ENCODE assay signal across 1 cellular context in genomic region chr4:152536545-152537182, GRCh38.
TF ChIP-seq lines count a peak whose summit lies in the region.

No MANE protein-coding gene starts in this region.

TF ChIP-seq in HepG2, 621 proteins besides CTCF, POLR2A, EP300 and RAD21 (continued from another document and continues in another):
- TF ChIP-seq, protein P1, sequence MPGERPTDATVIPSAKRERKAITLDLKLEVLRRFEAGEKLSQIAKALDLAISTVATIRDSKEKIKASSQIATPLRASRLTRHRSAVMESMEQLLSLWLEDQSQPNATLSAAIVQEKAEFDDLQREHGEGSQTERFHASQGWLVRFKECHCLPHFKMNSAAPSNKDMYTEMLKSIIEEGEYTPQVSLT (CRISPR knock-in tag; IDR thresholded peaks at IDR 0.05; ENCODE audit: borderline replicate concordance, low read depth): no peak
- TF ChIP-seq GATAD2A (CRISPR knock-in tag; IDR thresholded peaks at IDR 0.05) (no peak; the same call in 1 of the 2 replicates), ZFP36L1 (CRISPR knock-in tag; IDR thresholded peaks at IDR 0.05) (no peak), ZFY (CRISPR knock-in tag; IDR thresholded peaks at IDR 0.05) (no peak), ATF4 (CRISPR knock-in tag; IDR thresholded peaks at IDR 0.05) (peak in 1 of 2 experiments; percentile 41; a peak in 2 of 4 replicates), NFE2 (CRISPR knock-in tag; IDR thresholded peaks at IDR 0.05) (no peak), ZBTB1 (CRISPR knock-in tag; IDR thresholded peaks at IDR 0.05; ENCODE audit: borderline replicate concordance) (no peak), ZNF629 (CRISPR knock-in tag; conservative IDR thresholded peaks at IDR 0.05) (no peak), ZNF282 (IDR thresholded peaks at IDR 0.05; ENCODE audit: partially characterized antibody) (no peak), GTF3A (CRISPR knock-in tag; conservative IDR thresholded peaks at IDR 0.05) (no peak), ZBTB7A (CRISPR knock-in tag; IDR thresholded peaks at IDR 0.05) (no peak), ZNF781 (CRISPR knock-in tag; IDR thresholded peaks at IDR 0.05; ENCODE audit: borderline replicate concordance, not compliant biosample characterization) (no peak), TEAD2 (CRISPR knock-in tag; IDR thresholded peaks at IDR 0.05) (no peak), ZNF335 (CRISPR knock-in tag; IDR thresholded peaks at IDR 0.05) (no peak), TMF1 (CRISPR knock-in tag; IDR thresholded peaks at IDR 0.05; ENCODE audit: low read depth) (no peak), REL (CRISPR knock-in tag; conservative IDR thresholded peaks at IDR 0.05) (0 out of 2 replicates have a peak, but pooled peaks have one; percentile 20), ZFP36 (IDR thresholded peaks at IDR 0.05; ENCODE audit: borderline replicate concordance, low read depth, low read length, partially characterized antibody) (no peak), ZNF740 (CRISPR knock-in tag; IDR thresholded peaks at IDR 0.05) (no peak), ZNF232 (CRISPR knock-in tag; IDR thresholded peaks at IDR 0.05; ENCODE audit: borderline replicate concordance) (no peak), ZNF883 (CRISPR knock-in tag; IDR thresholded peaks at IDR 0.05; ENCODE audit: not compliant biosample characterization) (no peak), ZNF230 (CRISPR knock-in tag; IDR thresholded peaks at IDR 0.05) (no peak), ZNF333 (CRISPR knock-in tag; IDR thresholded peaks at IDR 0.05; ENCODE audit: borderline replicate concordance) (no peak), KAT8 (CRISPR knock-in tag; IDR thresholded peaks at IDR 0.05) (no peak), KDM5B (CRISPR knock-in tag; IDR thresholded peaks at IDR 0.05; ENCODE audit: borderline replicate concordance) (no peak), CHD2 (IDR thresholded peaks at IDR 0.05; ENCODE audit: low read depth, low read length) (no peak), CBX2 (IDR thresholded peaks at IDR 0.05; ENCODE audit: low read depth, low read length) (no peak), CBX2 (CRISPR knock-in tag; IDR thresholded peaks at IDR 0.05; ENCODE audit: low read depth) (no peak), KIAA2018 (CRISPR knock-in tag; IDR thresholded peaks at IDR 0.05; ENCODE audit: borderline replicate concordance) (no peak), ATAD3A (CRISPR knock-in tag; IDR thresholded peaks at IDR 0.05) (no peak), SSRP1 (CRISPR knock-in tag; IDR thresholded peaks at IDR 0.05) (no peak), PTBP1 (IDR thresholded peaks at IDR 0.05; ENCODE audit: low read depth, low read length, poor library complexity, severe bottlenecking) (no peak), FOXA3 (CRISPR knock-in tag; IDR thresholded peaks at IDR 0.05) (no peak), BHLHE40 (IDR thresholded peaks at IDR 0.05; ENCODE audit: low read length) (no peak; the same call in 1 of the 2 replicates), KLF11 (CRISPR knock-in tag; IDR thresholded peaks at IDR 0.05) (no peak), ZNF75D (CRISPR knock-in tag; IDR thresholded peaks at IDR 0.05; ENCODE audit: borderline replicate concordance) (no peak), ZFP90 (CRISPR knock-in tag; IDR thresholded peaks at IDR 0.05; ENCODE audit: borderline replicate concordance) (no peak), ZNF552 (CRISPR knock-in tag; IDR thresholded peaks at IDR 0.05; ENCODE audit: borderline replicate concordance) (no peak), ZFP91 (CRISPR knock-in tag; IDR thresholded peaks at IDR 0.05; ENCODE audit: borderline replicate concordance) (peak; percentile 1; the same call in 1 of the 2 replicates), ZNF274 (CRISPR knock-in tag; IDR thresholded peaks at IDR 0.05) (no peak; the same call in 1 of the 2 replicates)
- TF ChIP-seq, protein P2, sequence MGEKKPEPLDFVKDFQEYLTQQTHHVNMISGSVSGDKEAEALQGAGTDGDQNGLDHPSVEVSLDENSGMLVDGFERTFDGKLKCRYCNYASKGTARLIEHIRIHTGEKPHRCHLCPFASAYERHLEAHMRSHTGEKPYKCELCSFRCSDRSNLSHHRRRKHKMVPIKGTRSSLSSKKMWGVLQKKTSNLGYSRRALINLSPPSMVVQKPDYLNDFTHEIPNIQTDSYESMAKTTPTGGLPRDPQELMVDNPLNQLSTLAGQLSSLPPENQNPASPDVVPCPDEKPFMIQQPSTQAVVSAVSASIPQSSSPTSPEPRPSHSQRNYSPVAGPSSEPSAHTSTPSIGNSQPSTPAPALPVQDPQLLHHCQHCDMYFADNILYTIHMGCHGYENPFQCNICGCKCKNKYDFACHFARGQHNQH (CRISPR knock-in tag; IDR thresholded peaks at IDR 0.05): no peak
- TF ChIP-seq, protein P3, sequence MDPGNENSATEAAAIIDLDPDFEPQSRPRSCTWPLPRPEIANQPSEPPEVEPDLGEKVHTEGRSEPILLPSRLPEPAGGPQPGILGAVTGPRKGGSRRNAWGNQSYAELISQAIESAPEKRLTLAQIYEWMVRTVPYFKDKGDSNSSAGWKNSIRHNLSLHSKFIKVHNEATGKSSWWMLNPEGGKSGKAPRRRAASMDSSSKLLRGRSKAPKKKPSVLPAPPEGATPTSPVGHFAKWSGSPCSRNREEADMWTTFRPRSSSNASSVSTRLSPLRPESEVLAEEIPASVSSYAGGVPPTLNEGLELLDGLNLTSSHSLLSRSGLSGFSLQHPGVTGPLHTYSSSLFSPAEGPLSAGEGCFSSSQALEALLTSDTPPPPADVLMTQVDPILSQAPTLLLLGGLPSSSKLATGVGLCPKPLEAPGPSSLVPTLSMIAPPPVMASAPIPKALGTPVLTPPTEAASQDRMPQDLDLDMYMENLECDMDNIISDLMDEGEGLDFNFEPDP (CRISPR knock-in tag; conservative IDR thresholded peaks at IDR 0.05): no peak
- TF ChIP-seq, protein P4, sequence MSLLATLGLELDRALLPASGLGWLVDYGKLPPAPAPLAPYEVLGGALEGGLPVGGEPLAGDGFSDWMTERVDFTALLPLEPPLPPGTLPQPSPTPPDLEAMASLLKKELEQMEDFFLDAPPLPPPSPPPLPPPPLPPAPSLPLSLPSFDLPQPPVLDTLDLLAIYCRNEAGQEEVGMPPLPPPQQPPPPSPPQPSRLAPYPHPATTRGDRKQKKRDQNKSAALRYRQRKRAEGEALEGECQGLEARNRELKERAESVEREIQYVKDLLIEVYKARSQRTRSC (CRISPR knock-in tag; IDR thresholded peaks at IDR 0.05; ENCODE audit: low read depth): no peak
- TF ChIP-seq, protein P5, sequence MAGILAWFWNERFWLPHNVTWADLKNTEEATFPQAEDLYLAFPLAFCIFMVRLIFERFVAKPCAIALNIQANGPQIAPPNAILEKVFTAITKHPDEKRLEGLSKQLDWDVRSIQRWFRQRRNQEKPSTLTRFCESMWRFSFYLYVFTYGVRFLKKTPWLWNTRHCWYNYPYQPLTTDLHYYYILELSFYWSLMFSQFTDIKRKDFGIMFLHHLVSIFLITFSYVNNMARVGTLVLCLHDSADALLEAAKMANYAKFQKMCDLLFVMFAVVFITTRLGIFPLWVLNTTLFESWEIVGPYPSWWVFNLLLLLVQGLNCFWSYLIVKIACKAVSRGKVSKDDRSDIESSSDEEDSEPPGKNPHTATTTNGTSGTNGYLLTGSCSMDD (CRISPR knock-in tag; IDR thresholded peaks at IDR 0.05): no peak
- TF ChIP-seq, protein P6, sequence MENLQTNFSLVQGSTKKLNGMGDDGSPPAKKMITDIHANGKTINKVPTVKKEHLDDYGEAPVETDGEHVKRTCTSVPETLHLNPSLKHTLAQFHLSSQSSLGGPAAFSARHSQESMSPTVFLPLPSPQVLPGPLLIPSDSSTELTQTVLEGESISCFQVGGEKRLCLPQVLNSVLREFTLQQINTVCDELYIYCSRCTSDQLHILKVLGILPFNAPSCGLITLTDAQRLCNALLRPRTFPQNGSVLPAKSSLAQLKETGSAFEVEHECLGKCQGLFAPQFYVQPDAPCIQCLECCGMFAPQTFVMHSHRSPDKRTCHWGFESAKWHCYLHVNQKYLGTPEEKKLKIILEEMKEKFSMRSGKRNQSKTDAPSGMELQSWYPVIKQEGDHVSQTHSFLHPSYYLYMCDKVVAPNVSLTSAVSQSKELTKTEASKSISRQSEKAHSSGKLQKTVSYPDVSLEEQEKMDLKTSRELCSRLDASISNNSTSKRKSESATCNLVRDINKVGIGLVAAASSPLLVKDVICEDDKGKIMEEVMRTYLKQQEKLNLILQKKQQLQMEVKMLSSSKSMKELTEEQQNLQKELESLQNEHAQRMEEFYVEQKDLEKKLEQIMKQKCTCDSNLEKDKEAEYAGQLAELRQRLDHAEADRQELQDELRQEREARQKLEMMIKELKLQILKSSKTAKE (CRISPR knock-in tag; IDR thresholded peaks at IDR 0.05; ENCODE audit: borderline replicate concordance): no peak
- TF ChIP-seq, protein P7, sequence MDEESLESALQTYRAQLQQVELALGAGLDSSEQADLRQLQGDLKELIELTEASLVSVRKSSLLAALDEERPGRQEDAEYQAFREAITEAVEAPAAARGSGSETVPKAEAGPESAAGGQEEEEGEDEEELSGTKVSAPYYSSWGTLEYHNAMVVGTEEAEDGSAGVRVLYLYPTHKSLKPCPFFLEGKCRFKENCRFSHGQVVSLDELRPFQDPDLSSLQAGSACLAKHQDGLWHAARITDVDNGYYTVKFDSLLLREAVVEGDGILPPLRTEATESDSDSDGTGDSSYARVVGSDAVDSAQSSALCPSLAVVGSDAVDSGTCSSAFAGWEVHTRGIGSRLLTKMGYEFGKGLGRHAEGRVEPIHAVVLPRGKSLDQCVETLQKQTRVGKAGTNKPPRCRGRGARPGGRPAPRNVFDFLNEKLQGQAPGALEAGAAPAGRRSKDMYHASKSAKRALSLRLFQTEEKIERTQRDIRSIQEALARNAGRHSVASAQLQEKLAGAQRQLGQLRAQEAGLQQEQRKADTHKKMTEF (CRISPR knock-in tag; IDR thresholded peaks at IDR 0.05): 0 out of 2 replicates have a peak, but pooled peaks have one; percentile 5
